Comparison of ENCODE assay signal across 9 cellular contexts in the genomic region with DNA sequence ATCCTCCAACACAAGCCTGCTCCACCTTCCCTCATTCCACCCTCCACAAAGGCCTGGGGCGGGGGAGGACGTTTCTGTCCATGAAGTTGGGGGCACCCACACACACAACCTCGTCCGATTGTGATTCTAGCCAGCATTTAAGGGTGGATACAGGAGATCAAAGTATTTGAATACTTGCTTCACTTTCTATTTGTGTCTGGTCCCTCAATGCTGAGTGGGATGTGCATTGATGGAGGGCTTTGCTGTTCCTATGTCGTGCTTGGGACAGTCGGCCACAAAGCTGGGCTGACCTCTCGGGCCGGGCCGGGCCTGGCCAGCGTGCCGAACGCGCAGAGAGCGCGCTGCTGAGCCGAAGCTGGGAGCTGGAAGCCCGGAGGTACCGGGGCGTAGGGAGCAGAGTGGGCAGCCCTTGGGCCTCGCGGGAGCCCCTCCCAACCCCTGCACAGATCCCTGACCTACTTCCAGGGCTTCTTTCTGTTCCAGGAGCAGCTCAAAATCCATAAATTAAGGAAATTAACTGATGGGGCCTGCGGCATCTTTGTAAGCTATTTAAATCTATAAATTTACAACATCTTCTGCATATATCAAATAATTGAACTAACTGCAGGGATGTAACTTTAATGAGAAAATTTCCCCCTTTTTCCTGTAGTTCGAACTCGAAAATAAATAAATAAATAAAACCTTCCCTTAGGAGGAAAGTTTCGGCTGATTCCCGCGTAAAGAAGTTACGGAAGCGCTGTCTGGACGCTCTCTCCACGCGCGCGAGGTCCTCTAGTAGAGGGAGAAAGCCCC. TPM values are rescaled to one million over a fixed set of nuclear protein-coding genes. Genes with fewer than 3 reads are reported as not detected.
DNase-seq lines count a peak whose midpoint lies in the region; ATAC-seq, FAIRE-seq and TF ChIP-seq lines count a peak whose summit lies in the region.
"Had no signal": no experiment of that assay in that cellular context is flagged by ENCODE, and none has a peak within 500 bp of the region (broad histone marks: within the 10 kb centered on the region; RNA-seq: fewer than 3 reads in every experiment).

No MANE protein-coding gene starts in this region.

- H3K4me3 ChIP-seq in BLaER1 = peak overlapping the region; percentile 88
- peak overlapping the region; percentile 56 for H3K4me3 ChIP-seq in NT2/D1 (ENCODE audit: insufficient read length, low read depth)

- peaks cover 34% of the 10 kb centered on the region for H3K4me1 ChIP-seq in BLaER1
- H3K4me1 ChIP-seq in NT2/D1 (ENCODE audit: insufficient read depth, insufficient read length) = no peaks in the 10 kb centered on the region

- H3K27me3 Mint-ChIP-seq in endothelial cell (ENCODE audit: unreplicated experiment) (peaks cover 2% of the 10 kb centered on the region), natural killer cell (ENCODE audit: low read depth in 2 of 2) (peaks cover 10 to 33% of the 10 kb centered on the region in 2 donors)

- peak overlapping the region; percentile 98 for H3K9ac ChIP-seq in BLaER1
- H3K9ac ChIP-seq in NT2/D1 (ENCODE audit: insufficient read length, low read depth) = peak overlapping the region; percentile 79

- H3K36me3 Mint-ChIP-seq in endothelial cell (ENCODE audit: low read depth, unreplicated experiment) (peaks cover 8% of the 10 kb centered on the region), natural killer cell (no peaks in the 10 kb centered on the region)

- no peak for TF ChIP-seq CTCF in endothelial cell (IDR thresholded peaks at IDR 0.05; ENCODE audit: unreplicated experiment)
- TF ChIP-seq CTCF in natural killer cell (IDR thresholded peaks at IDR 0.05) = no peak

- H3K27me3 ChIP-seq in BLaER1 (no peaks in the 10 kb centered on the region), NT2/D1 (ENCODE audit: insufficient read depth, insufficient read length) (no peaks in the 10 kb centered on the region)

- intact Hi-C loops in natural killer cell (cut with micrococcal nuclease) = no loop called here

- H3K9me3 Mint-ChIP-seq in endothelial cell (ENCODE audit: unreplicated experiment) = no peaks in the 10 kb centered on the region
- no peaks in the 10 kb centered on the region for H3K9me3 Mint-ChIP-seq in natural killer cell

- H3K27ac ChIP-seq in BLaER1 = peak overlapping the region; percentile 99

- H4K20me1 ChIP-seq in BLaER1 = peaks cover 13% of the 10 kb centered on the region

- H3K4me2 ChIP-seq in BLaER1 = peak overlapping the region; percentile 87

- H3K27ac Mint-ChIP-seq in endothelial cell (ENCODE audit: unreplicated experiment) = peak overlapping the region; percentile 87
- no peak overlapping the region for H3K27ac Mint-ChIP-seq in natural killer cell

- DNase-seq in NT2/D1 (ENCODE audit: low read depth, low spot score) = no peak
- peak; percentile 35 for DNase-seq in endothelial cell (ENCODE audit: low spot score)
- DNase-seq in natural killer cell = no peak
- DNase-seq in stimulated activated naive CD4-positive, alpha-beta T cell (lab: John Stamatoyannopoulos, UW) = no peak
- no peak for DNase-seq in GM19239 (ENCODE audit: insufficient read length, low spot score)

- no peak for ATAC-seq in natural killer cell
- ATAC-seq in HG03175 (IDR thresholded peaks at IDR 0.05; ENCODE audit: unreplicated experiment) = no peak
- no peak for ATAC-seq in GM18873 (IDR thresholded peaks at IDR 0.05; ENCODE audit: low FRiP score, unreplicated experiment)

- H3K4me3 Mint-ChIP-seq in endothelial cell (ENCODE audit: unreplicated experiment) (peak overlapping the region; percentile 86), natural killer cell (peak overlapping the region; percentile 63)

- H3K36me3 ChIP-seq in BLaER1 (peaks cover under 1% of the 10 kb centered on the region; the same call in 1 of the 2 replicates), NT2/D1 (ENCODE audit: insufficient read depth, insufficient read length, low read length) (peaks cover 5% of the 10 kb centered on the region)

- H3K4me1 Mint-ChIP-seq in endothelial cell (ENCODE audit: unreplicated experiment) (peaks cover 14% of the 10 kb centered on the region), natural killer cell (no peaks in the 10 kb centered on the region)

- H3K9me3 ChIP-seq in BLaER1 (no peaks in the 10 kb centered on the region), NT2/D1 (ENCODE audit: insufficient read depth, low read length) (no peaks in the 10 kb centered on the region)

- no peak for FAIRE-seq in GM19239 (lab: Jason Lieb, UNC)
- FAIRE-seq: islet of Langerhans had no signal

RNA-seq across cellular contexts. Expression of a gene that starts 1.9 kb away (rescaled TPM):
- total RNA-seq in endothelial cell (ENCODE audit: unreplicated experiment) = 81.1 TPM
- total RNA-seq in natural killer cell = 1 to 10 TPM in 2 of 3 donors, under 1 TPM in 1; 0.59 to 4.7 (median 1.4) TPM

Comparison
In these comparisons a context has a peak if more than half of its experiments do, and no peak if none do; other contexts are left out.
1. RNA of a gene that starts 1.9 kb away (total RNA-seq): 81.1 TPM in endothelial cell (single experiment); 0.59 to 4.7 TPM in natural killer cell; every median in the first group is over 10 times any median in the second.